In genomic region chr17:38798614-38799500, GRCh38 we compare ENCODE assay signal across 1 cellular context.
TF ChIP-seq lines count a peak whose summit lies in the region.

No MANE protein-coding gene starts in this region.

TF ChIP-seq in K562, 482 proteins besides CTCF, POLR2A, EP300 and RAD21 (continues in another document):
- TF ChIP-seq GTF2A2 (tag; IDR thresholded peaks at IDR 0.05), result no peak
- TF ChIP-seq ARID2 (IDR thresholded peaks at IDR 0.05), result no peak
- no peak for TF ChIP-seq DLX4 (CRISPR knock-in tag; IDR thresholded peaks at IDR 0.05)
- TF ChIP-seq ZFX (CRISPR knock-in tag; IDR thresholded peaks at IDR 0.05), result peak; percentile 65
- TF ChIP-seq POLR3G (IDR thresholded peaks at IDR 0.05; ENCODE audit: extremely low read depth, insufficient read length, insufficient replicate concordance), result no peak
- no peak for TF ChIP-seq ZBTB5 (IDR thresholded peaks at IDR 0.05)
- TF ChIP-seq HDAC3 (IDR thresholded peaks at IDR 0.05; ENCODE audit: borderline replicate concordance, partially characterized antibody), result no peak
- TF ChIP-seq USF1 (CRISPR knock-in tag; IDR thresholded peaks at IDR 0.05), result 0 out of 2 replicates have a peak, but pooled peaks have one; percentile 22
- TF ChIP-seq SMARCA5 (IDR thresholded peaks at IDR 0.05), result no peak
- no peak for TF ChIP-seq HMBOX1 (IDR thresholded peaks at IDR 0.05)
- TF ChIP-seq PTTG1 (tag; IDR thresholded peaks at IDR 0.05; ENCODE audit: low read depth), result no peak
- TF ChIP-seq HNRNPK (IDR thresholded peaks at IDR 0.05; ENCODE audit: low read depth, low read length, poor library complexity, severe bottlenecking), result no peak
- no peak for TF ChIP-seq SP2 (IDR thresholded peaks at IDR 0.05; ENCODE audit: extremely low read depth, low read depth, low read length, poor library complexity, severe bottlenecking)
- TF ChIP-seq SNAPC5 (CRISPR knock-in tag; IDR thresholded peaks at IDR 0.05), result no peak
- no peak for TF ChIP-seq STAG1 (CRISPR knock-in tag; IDR thresholded peaks at IDR 0.05; ENCODE audit: borderline replicate concordance)
- TF ChIP-seq USF2 (CRISPR knock-in tag; IDR thresholded peaks at IDR 0.05), result no peak
- TF ChIP-seq ZBTB12 (CRISPR knock-in tag; IDR thresholded peaks at IDR 0.05), result no peak
- TF ChIP-seq FOXP1 (CRISPR knock-in tag; IDR thresholded peaks at IDR 0.05), result no peak; the same call in 1 of the 2 replicates
- no peak for TF ChIP-seq LARP7 (IDR thresholded peaks at IDR 0.05)
- TF ChIP-seq NFE2 (IDR thresholded peaks at IDR 0.05; ENCODE audit: low read depth), result no peak
- peak; percentile 53; the same call in 1 of the 2 replicates for TF ChIP-seq ZNF740 (CRISPR knock-in tag; IDR thresholded peaks at IDR 0.05)
- TF ChIP-seq ZNF740 (tag; IDR thresholded peaks at IDR 0.05), result no peak
- no peak for TF ChIP-seq ZNF184 (CRISPR knock-in tag; IDR thresholded peaks at IDR 0.05)
- no peak for TF ChIP-seq IRF9 (tag; IDR thresholded peaks at IDR 0.05)
- TF ChIP-seq KAT8 (IDR thresholded peaks at IDR 0.05; ENCODE audit: low read depth), result no peak
- TF ChIP-seq CAMTA2 (CRISPR knock-in tag; conservative IDR thresholded peaks at IDR 0.05), result no peak
- TF ChIP-seq ZBTB1 (CRISPR knock-in tag; IDR thresholded peaks at IDR 0.05; ENCODE audit: borderline replicate concordance, low read depth), result no peak
- TF ChIP-seq RAD51 (IDR thresholded peaks at IDR 0.05; ENCODE audit: borderline replicate concordance, low read depth), result no peak
- no peak for TF ChIP-seq FIP1L1 (IDR thresholded peaks at IDR 0.05; ENCODE audit: low read depth, low read length, poor library complexity, severe bottlenecking)
- TF ChIP-seq FOXJ3 (CRISPR knock-in tag; IDR thresholded peaks at IDR 0.05), result no peak
- TF ChIP-seq CREB1 (IDR thresholded peaks at IDR 0.05), result no peak; the same call in 1 of the 2 replicates
- no peak; the same call in 1 of the 2 replicates for TF ChIP-seq CREB1 (CRISPR knock-in tag; IDR thresholded peaks at IDR 0.05)
- TF ChIP-seq PHF8 (IDR thresholded peaks at IDR 0.05; ENCODE audit: borderline replicate concordance, low read length), result peak; percentile 49; the same call in 1 of the 2 replicates
- no peak for TF ChIP-seq ESRRA (IDR thresholded peaks at IDR 0.05; ENCODE audit: borderline replicate concordance, low read depth)
- no peak for TF ChIP-seq TEAD4 (IDR thresholded peaks at IDR 0.05; ENCODE audit: low read length)
- TF ChIP-seq TEAD4 (CRISPR knock-in tag; IDR thresholded peaks at IDR 0.05; ENCODE audit: borderline replicate concordance), result no peak
- peak; percentile 47; the same call in 1 of the 2 replicates for TF ChIP-seq L3MBTL2 (IDR thresholded peaks at IDR 0.05)
- TF ChIP-seq HMGXB4 (CRISPR knock-in tag; IDR thresholded peaks at IDR 0.05), result no peak
- no peak for TF ChIP-seq ZNF511 (CRISPR knock-in tag; IDR thresholded peaks at IDR 0.05)
- no peak for TF ChIP-seq POU5F1 (IDR thresholded peaks at IDR 0.05; ENCODE audit: borderline replicate concordance, low read depth, low read length, partially characterized antibody)
- no peak for TF ChIP-seq SNIP1 (IDR thresholded peaks at IDR 0.05; ENCODE audit: low read depth)
- peak; percentile 64 for TF ChIP-seq EGR1 (conservative IDR thresholded peaks at IDR 0.05)
- no peak for TF ChIP-seq ZBTB11 (CRISPR knock-in tag; IDR thresholded peaks at IDR 0.05)
- no peak for TF ChIP-seq MAFG (tag; conservative IDR thresholded peaks at IDR 0.05)
- TF ChIP-seq GABPB2 (CRISPR knock-in tag; conservative IDR thresholded peaks at IDR 0.05), result no peak
- TF ChIP-seq FOSL1 (tag; conservative IDR thresholded peaks at IDR 0.05), result no peak
- no peak for TF ChIP-seq GTF2E2 (tag; IDR thresholded peaks at IDR 0.05)
- TF ChIP-seq ZBTB8A (IDR thresholded peaks at IDR 0.05; ENCODE audit: partially characterized antibody), result no peak
